In the genomic region with DNA sequence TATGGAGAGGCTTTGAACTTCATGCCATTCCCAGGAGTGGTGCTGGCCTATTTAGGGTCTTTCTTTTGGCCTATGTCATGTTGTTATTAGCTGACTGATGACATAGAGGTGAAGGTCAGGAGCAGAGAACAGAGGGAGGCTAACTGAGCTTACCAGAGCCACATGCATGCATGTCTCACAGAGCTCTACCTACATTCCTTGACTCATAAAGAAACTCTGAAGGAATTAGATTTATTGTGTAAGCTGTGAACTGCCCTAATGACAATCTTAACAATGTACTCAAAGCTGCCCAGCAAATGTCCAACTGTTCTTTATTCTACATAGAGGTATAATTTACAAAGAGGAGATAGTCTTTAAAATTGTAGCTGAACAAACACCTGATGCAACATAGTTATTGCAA, we compare ENCODE assay signal across 30 cellular contexts.
DNase-seq lines count a peak whose midpoint lies in the region; ATAC-seq and TF ChIP-seq lines count a peak whose summit lies in the region.
"Had no signal": no experiment of that assay in that cellular context is flagged by ENCODE, and none has a peak within 500 bp of the region (broad histone marks: within the 10 kb centered on the region; RNA-seq: fewer than 3 reads in every experiment).

No MANE protein-coding gene starts in this region.

- H3K36me3 ChIP-seq in mammary epithelial cell (ENCODE audit: insufficient read depth, low read length), result no peaks in the 10 kb centered on the region
- H3K36me3 ChIP-seq: ascending aorta, heart right ventricle, lower lobe of right lung, neutrophil, right lobe of liver, tibial artery had no signal

- in situ Hi-C loops in mammary epithelial cell (cut with MboI; ENCODE audit: low sequenced_read_pairs in 2 of 2), result no loop called here

- CTCF ChIA-PET in mammary epithelial cell (lab: Charles Lee; ENCODE audit: low non-redundant PET) (no interaction called here), GM10248 (lab: Yijun Ruan, JAX) (interaction anchor here (1.4 kb wide), 1 partner anchor 14 kb away, joined by 3 read pairs; no protein-coding TSS in a partner anchor)
- CTCF ChIA-PET in activated CD4-positive, alpha-beta memory T cell treated with anti-CD3 and anti-CD28 coated beads for 36 hours (lab: Charles Lee), result no interaction called here

- no peaks in the 10 kb centered on the region for H3K9me3 Mint-ChIP-seq in activated CD4-positive, alpha-beta memory T cell treated with anti-CD3 and anti-CD28 coated beads for 36 hours

- no peaks in the 10 kb centered on the region for H3K36me3 Mint-ChIP-seq in activated CD4-positive, alpha-beta memory T cell treated with anti-CD3 and anti-CD28 coated beads for 36 hours
- H3K36me3 Mint-ChIP-seq: activated naive CD8-positive, alpha-beta T cell; naive thymus-derived CD4-positive, alpha-beta T cell; T-cell had no signal

- dilution Hi-C loops in mammary epithelial cell (cut with HindIII; ENCODE audit: low sequenced_read_pairs), result no loop called here

- POLR2A ChIA-PET in GM10248 (lab: Yijun Ruan, JAX), result no interaction called here
- POLR2A ChIA-PET in activated CD4-positive, alpha-beta memory T cell treated with anti-CD3 and anti-CD28 coated beads for 36 hours (lab: Charles Lee), result no interaction called here

- no peaks in the 10 kb centered on the region for H3K9me3 ChIP-seq in mammary epithelial cell (replicated peaks; ENCODE audit: insufficient read depth, low read length)
- H3K9me3 ChIP-seq: ascending aorta, heart right ventricle, lower lobe of right lung, neutrophil, right lobe of liver, tibial artery had no signal

- H3K27ac ChIP-seq in mammary epithelial cell (ENCODE audit: insufficient read depth, low read depth, low read length), result no peak overlapping the region
- H3K27ac ChIP-seq: ascending aorta, heart right ventricle, lower lobe of right lung, neutrophil, right lobe of liver had no signal

- no peaks in the 10 kb centered on the region for H3K4me1 Mint-ChIP-seq in activated CD4-positive, alpha-beta memory T cell treated with anti-CD3 and anti-CD28 coated beads for 36 hours (ENCODE audit: low read depth)
- H3K4me1 Mint-ChIP-seq: naive thymus-derived CD4-positive, alpha-beta T cell; T-cell had no signal

- no peak overlapping the region for H3K27ac Mint-ChIP-seq in activated CD4-positive, alpha-beta memory T cell treated with anti-CD3 and anti-CD28 coated beads for 36 hours
- H3K27ac Mint-ChIP-seq: activated naive CD8-positive, alpha-beta T cell; naive thymus-derived CD4-positive, alpha-beta T cell; T-cell had no signal

- H3K9ac ChIP-seq in mammary epithelial cell (ENCODE audit: insufficient read depth, low read length), result no peak overlapping the region

- H3K79me2 ChIP-seq in mammary epithelial cell (ENCODE audit: insufficient read depth, low read length), result no peaks in the 10 kb centered on the region

- TF ChIP-seq CTCF in mammary epithelial cell (conservative IDR thresholded peaks at IDR 0.05 in 1 of 2, IDR thresholded peaks at IDR 0.05 in 1 of 2; ENCODE audit: extremely low read depth in 1 of 2, insufficient read depth in 1 of 2, low read depth in 1 of 2, low read length in 2 of 2) (no peak), foreskin fibroblast (IDR thresholded peaks at IDR 0.05; ENCODE audit: low read depth, low read length) (no peak), GM10248 (IDR thresholded peaks at IDR 0.05; ENCODE audit: control extremely low read depth, extremely low read depth, low read depth, missing control alignments) (no peak)

- H4K20me1 ChIP-seq in mammary epithelial cell (ENCODE audit: insufficient read depth, low read length), result no peaks in the 10 kb centered on the region

- H3K4me3 Mint-ChIP-seq in activated CD4-positive, alpha-beta memory T cell treated with anti-CD3 and anti-CD28 coated beads for 36 hours, result no peak overlapping the region
- H3K4me3 Mint-ChIP-seq: activated naive CD8-positive, alpha-beta T cell; naive thymus-derived CD4-positive, alpha-beta T cell; T-cell had no signal

- H2AFZ ChIP-seq in mammary epithelial cell (ENCODE audit: low read depth, low read length), result no peak overlapping the region

- intact Hi-C loops in mammary epithelial cell (cut with micrococcal nuclease), result no loop called here
- intact Hi-C loops in activated CD4-positive, alpha-beta memory T cell treated with anti-CD3 and anti-CD28 coated beads for 36 hours (cut with micrococcal nuclease), result no loop called here

- H3K27me3 Mint-ChIP-seq in activated CD4-positive, alpha-beta memory T cell treated with anti-CD3 and anti-CD28 coated beads for 36 hours, result no peaks in the 10 kb centered on the region
- H3K27me3 Mint-ChIP-seq: T-cell had no signal

- no peak overlapping the region for H3K4me3 ChIP-seq in mammary epithelial cell (replicated peaks in 1 of 3; ENCODE audit: insufficient read depth in 1 of 3, low read depth in 2 of 3, low read length in 3 of 3)
- H3K4me3 ChIP-seq in foreskin fibroblast (ENCODE audit: low read depth in 1 of 2, low read length in 2 of 2), result no peak overlapping the region
- H3K4me3 ChIP-seq: ascending aorta, heart right ventricle, lower lobe of right lung, right lobe of liver, tibial artery had no signal

- H3K4me1 ChIP-seq in mammary epithelial cell (ENCODE audit: insufficient read depth, low read length), result peaks cover 21% of the 10 kb centered on the region
- H3K4me1 ChIP-seq: ascending aorta, lower lobe of right lung had no signal

- ATAC-seq in GM21825 (IDR thresholded peaks at IDR 0.05; ENCODE audit: unreplicated experiment) (no peak), HG02588 (IDR thresholded peaks at IDR 0.05; ENCODE audit: unreplicated experiment) (no peak)
- ATAC-seq: HCT116; heart right ventricle; lower lobe of right lung; naive thymus-derived CD4-positive, alpha-beta T cell; right lobe of liver; T-cell had no signal

- H3K27me3 ChIP-seq in mammary epithelial cell (ENCODE audit: insufficient read depth, low read length), result no peaks in the 10 kb centered on the region
- H3K27me3 ChIP-seq: ascending aorta, heart right ventricle, neutrophil, right lobe of liver, tibial artery had no signal

- peak; percentile 43 for DNase-seq in M059J (ENCODE audit: low read depth)
- peak; percentile 37 for DNase-seq in mammary epithelial cell
- DNase-seq in foreskin fibroblast, result peak; percentile 34 to 60
- DNase-seq in GM10248 (ENCODE audit: extremely low spot score), result no peak
- DNase-seq in activated CD4-positive, alpha-beta memory T cell treated with anti-CD3 and anti-CD28 coated beads for 36 hours, result no peak
- DNase-seq: activated CD4-positive, alpha-beta T cell treated with anti-CD3 and anti-CD28 coated beads for 48 hours; activated effector memory CD4-positive, alpha-beta T cell treated with anti-CD3 and anti-CD28 coated beads, Interleukin-2, amount 50 U/mL, for 16 hours; activated T-cell treated with anti-CD3 and anti-CD28 coated beads, Interleukin-2, amount 50 U/mL, for 1 hour; C1 segment of cervical spinal cord; central memory CD4-positive, alpha-beta T cell; dermis blood vessel endothelial cell; DMS153; heart right ventricle; Karpas-422; kidney; lower lobe of right lung; MV-4-11; naive thymus-derived CD4-positive, alpha-beta T cell; NCI-H1436 treated with DMSO at 0.1 percent for 48 hours; NCI-H446; right lobe of liver; stimulated activated CD4-positive, alpha-beta T cell treated with anti-CD3 and anti-CD28 coated beads, Interleukin-4, amount 100 ng/mL, for 24 hours; T-cell; tibial artery had no signal

- BruUV-seq in mammary epithelial cell (replicated peaks; lab: Mats Ljungman, UMichigan), result no TSS peak

- no peak overlapping the region for H3K4me2 ChIP-seq in mammary epithelial cell (ENCODE audit: insufficient read depth, low read depth, low read length)

Comparison
In these comparisons a context has a peak if more than half of its experiments do, and no peak if none do; other contexts are left out.
1. DNase-seq: peak in M059J (single experiment), mammary epithelial cell (single experiment) and foreskin fibroblast (2 of 2); none in GM10248 (single experiment) and activated CD4-positive, alpha-beta memory T cell treated with anti-CD3 and anti-CD28 coated beads for 36 hours (single experiment).